Comparison of ENCODE assay signal across 17 cellular contexts in genomic region chr16:79784007-79784406, GRCh38.
DNase-seq lines count a peak whose midpoint lies in the region; ATAC-seq, FAIRE-seq and TF ChIP-seq lines count a peak whose summit lies in the region.
"Had no signal": no experiment of that assay in that cellular context is flagged by ENCODE, and none has a peak within 500 bp of the region (broad histone marks: within the 10 kb centered on the region; RNA-seq: fewer than 3 reads in every experiment).

No MANE protein-coding gene starts in this region.

- no peaks in the 10 kb centered on the region for H4K20me1 ChIP-seq in HepG2 (ENCODE audit: insufficient read depth, low read length)

- H3K36me3 ChIP-seq in mesenchymal stem cell (ENCODE audit: control insufficient read depth in 1 of 2, insufficient read depth in 2 of 2, low read depth in 1 of 2, low read length in 2 of 2) (no peaks in the 10 kb centered on the region), transverse colon (no peaks in the 10 kb centered on the region), HepG2 (replicated peaks in 1 of 2; ENCODE audit: control insufficient read depth in 1 of 2, insufficient read depth in 2 of 2, low read length in 2 of 2) (no peaks in the 10 kb centered on the region)
- H3K36me3 ChIP-seq: BE2C had no signal

- BruUV-seq in HepG2 (replicated peaks; lab: Mats Ljungman, UMichigan): no TSS peak

- TF ChIP-seq EP300 in transverse colon (IDR thresholded peaks at IDR 0.05; ENCODE audit: low read depth): no peak
- no peak for TF ChIP-seq EP300 in HepG2 (IDR thresholded peaks at IDR 0.05; ENCODE audit: low read depth in 2 of 2, low read length in 2 of 2)
- TF ChIP-seq EP300 in HepG2 (CRISPR knock-in tag; IDR thresholded peaks at IDR 0.05; ENCODE audit: borderline replicate concordance): no peak

- no peak overlapping the region for H2BK5ac ChIP-seq in mesenchymal stem cell (ENCODE audit: low read depth, low read length, poor library complexity, severe bottlenecking)

- H3K4ac ChIP-seq in mesenchymal stem cell (ENCODE audit: low read depth in 1 of 2, low read length in 2 of 2): no peak overlapping the region

- no peak overlapping the region for H4K8ac ChIP-seq in mesenchymal stem cell (ENCODE audit: low read length)

- no peak overlapping the region for H4K91ac ChIP-seq in mesenchymal stem cell (ENCODE audit: low read length)

- H2AK5ac ChIP-seq in mesenchymal stem cell (ENCODE audit: low read length, severe bottlenecking): no peak overlapping the region

- TF ChIP-seq POLR2A in transverse colon (IDR thresholded peaks at IDR 0.05) (no peak), HepG2 (IDR thresholded peaks at IDR 0.05; ENCODE audit: insufficient read depth in 1 of 2, low read depth in 2 of 2, low read length in 2 of 2) (no peak)

- H3K27me3 ChIP-seq in mesenchymal stem cell (ENCODE audit: control insufficient read depth in 1 of 2, insufficient read depth in 1 of 2, low read length in 2 of 2) (peaks cover 0 to 4% of the 10 kb centered on the region in 2 experiments), transverse colon (no peaks in the 10 kb centered on the region), HepG2 (ENCODE audit: control insufficient read depth in 1 of 2, insufficient read depth in 2 of 2, low read length in 2 of 2) (no peaks in the 10 kb centered on the region)
- H3K27me3 ChIP-seq: BE2C had no signal

- no peak overlapping the region for H3K14ac ChIP-seq in mesenchymal stem cell (ENCODE audit: low read length in 2 of 2)

- no peak overlapping the region for H2BK12ac ChIP-seq in mesenchymal stem cell (ENCODE audit: low read length in 2 of 2)

- ATAC-seq in HepG2 (no peak), HG03378 (IDR thresholded peaks at IDR 0.05; ENCODE audit: unreplicated experiment) (no peak)
- ATAC-seq: CD8-positive, alpha-beta T cell; GM23338 had no signal

- no peak for TF ChIP-seq RAD21 in HepG2 (CRISPR knock-in tag; IDR thresholded peaks at IDR 0.05)

- TF ChIP-seq CTCF in transverse colon (IDR thresholded peaks at IDR 0.05) (no peak), HepG2 (CRISPR knock-in tag; IDR thresholded peaks at IDR 0.05) (no peak)

- H3K27ac ChIP-seq in mesenchymal stem cell (ENCODE audit: low read length, poor library complexity, severe bottlenecking) (no peak overlapping the region), transverse colon (peak overlapping the region in 3 of 4 donors; percentile 33 to 56 (median 54)), HepG2 (ENCODE audit: extremely low read length, insufficient read depth, low read length) (no peak overlapping the region)
- H3K27ac ChIP-seq: C4-2B had no signal

- no peak overlapping the region for H2AFZ ChIP-seq in mesenchymal stem cell (ENCODE audit: low read depth, low read length)
- H2AFZ ChIP-seq in HepG2 (ENCODE audit: low read length): no peak overlapping the region
- H2AFZ ChIP-seq: GM23338 had no signal

- no peak overlapping the region for H3K18ac ChIP-seq in mesenchymal stem cell (ENCODE audit: low read depth in 1 of 2, low read length in 2 of 2)

- CTCF ChIA-PET in HepG2 (lab: Yijun Ruan, JAX; ENCODE audit: low intra/inter-chr PET ratio, low total read pairs): no interaction called here

- H3K4me1 ChIP-seq in mesenchymal stem cell (ENCODE audit: control insufficient read depth, insufficient read depth, low read depth, low read length) (no peaks in the 10 kb centered on the region), transverse colon (no peaks in the 10 kb centered on the region), HepG2 (ENCODE audit: insufficient read depth, low read length) (no peaks in the 10 kb centered on the region)
- H3K4me1 ChIP-seq: BE2C had no signal

- H2BK15ac ChIP-seq in mesenchymal stem cell (ENCODE audit: low read depth, poor library complexity, severe bottlenecking): no peak overlapping the region

- intact Hi-C loops in transverse colon (cut with DNase I; ENCODE audit: low total_unique reads) (no loop called here), HepG2 (cut with micrococcal nuclease; ENCODE audit: unreplicated experiment) (no loop called here)

- H3K4me2 ChIP-seq in mesenchymal stem cell (ENCODE audit: low read length, poor library complexity, severe bottlenecking) (no peak overlapping the region), HepG2 (ENCODE audit: low read depth, low read length) (no peak overlapping the region)
- H3K4me2 ChIP-seq: GM23338 had no signal

- H3K9me3 ChIP-seq in mesenchymal stem cell (ENCODE audit: control insufficient read depth, low read length): no peaks in the 10 kb centered on the region
- H3K9me3 ChIP-seq in transverse colon: no peaks in the 10 kb centered on the region
- peaks cover 4% of the 10 kb centered on the region; the same call in 1 of the 2 replicates for H3K9me3 ChIP-seq in HepG2 (ENCODE audit: low read length)
- H3K9me3 ChIP-seq: BE2C had no signal

- no peak overlapping the region for H3K4me3 ChIP-seq in mesenchymal stem cell (ENCODE audit: insufficient read depth in 1 of 2, low read depth in 1 of 2, low read length in 2 of 2)
- no peak overlapping the region for H3K4me3 ChIP-seq in transverse colon
- no peak overlapping the region for H3K4me3 ChIP-seq in HepG2 (replicated peaks in 1 of 3; ENCODE audit: insufficient read depth in 1 of 3, low read depth in 2 of 3, low read length in 3 of 3)
- H3K4me3 ChIP-seq: GM23338 had no signal

- H3K79me1 ChIP-seq in mesenchymal stem cell (replicated peaks; ENCODE audit: low read length, poor library complexity, severe bottlenecking): no peaks in the 10 kb centered on the region

- H3K23ac ChIP-seq in mesenchymal stem cell (ENCODE audit: low read length in 2 of 2): no peak overlapping the region

- 46% methylated on average over 4 of the region's 5 CpGs for WGBS in mesenchymal stem cell
- 80 to 84% methylated on average over 4 to 5 of the region's 5 CpGs for WGBS in transverse colon (ENCODE audit: low coverage in 1 of 2), 2 donors
- WGBS in HepG2 (ENCODE audit: low lambda C conversion rate): 20% methylated on average over 5 of the region's 5 CpGs

- POLR2A ChIA-PET in HepG2 (lab: Yijun Ruan, JAX): no interaction called here

- in situ Hi-C loops in transverse colon (cut with MboI; ENCODE audit: low pct_ligation_motif_present in 1 of 4, low pct_unique_long_range_greater_than_20kb in 1 of 4, low sequenced_read_pairs in 3 of 4) (no loop called here), HepG2 (cut with HindIII; ENCODE audit: extremely low pct_ligation_motif_present, low pct_unique_long_range_greater_than_20kb) (no loop called here)

- FAIRE-seq in endometrium (lab: Jason Lieb, UNC): peak; percentile 81
- FAIRE-seq in HepG2 (lab: Jason Lieb, UNC): no peak
- FAIRE-seq: A204.1, D721Med had no signal

- H3K9ac ChIP-seq in mesenchymal stem cell (ENCODE audit: low read length) (no peak overlapping the region), HepG2 (ENCODE audit: insufficient read depth, low read depth, low read length) (no peak overlapping the region)

- no peaks in the 10 kb centered on the region for H3K79me2 ChIP-seq in HepG2 (ENCODE audit: insufficient read depth, low read length)

- no peak overlapping the region for H2BK120ac ChIP-seq in mesenchymal stem cell (ENCODE audit: low read depth, low read length)

- DNase-seq in LHCN-M2 (ENCODE audit: low read depth) (peak; percentile 7), mesenchymal stem cell (peak; percentile 65), transverse colon (no peak), hepatic stellate cell (ENCODE audit: low spot score) (no peak), HepG2 (ENCODE audit: low spot score) (no peak)
- DNase-seq: BE2C; CD8-positive, alpha-beta T cell; COR-L47; DMS153; GF-D8; H9 had no signal

TF ChIP-seq in HepG2, 621 proteins besides CTCF, POLR2A, EP300 and RAD21:
- no peak for TF ChIP-seq NFKB2 (CRISPR knock-in tag; IDR thresholded peaks at IDR 0.05; ENCODE audit: borderline replicate concordance)
- TF ChIP-seq ZNF337 (CRISPR knock-in tag; IDR thresholded peaks at IDR 0.05; ENCODE audit: borderline replicate concordance, low read depth): no peak
- no peak for TF ChIP-seq ZNF788 (CRISPR knock-in tag; IDR thresholded peaks at IDR 0.05; ENCODE audit: borderline replicate concordance)
- no peak for TF ChIP-seq DDIT3 (CRISPR knock-in tag; IDR thresholded peaks at IDR 0.05)
- TF ChIP-seq HMGA1 (CRISPR knock-in tag; conservative IDR thresholded peaks at IDR 0.05): no peak
- no peak for TF ChIP-seq ZNF460 (CRISPR knock-in tag; IDR thresholded peaks at IDR 0.05; ENCODE audit: borderline replicate concordance)
TF ChIP-seq in HepG2: peak in this region for 0.

Comparison
In these comparisons a context has a peak if more than half of its experiments do, and no peak if none do; other contexts are left out.
1. DNase-seq: peak in LHCN-M2 (single experiment) and mesenchymal stem cell (single experiment); none in transverse colon (single experiment), hepatic stellate cell (single experiment) and HepG2 (single experiment).
2. H3K27ac ChIP-seq: peak in transverse colon (3 of 4); none in mesenchymal stem cell (single experiment) and HepG2 (single experiment).